8 cellular contexts compared by ENCODE assay signal in the genomic region with DNA sequence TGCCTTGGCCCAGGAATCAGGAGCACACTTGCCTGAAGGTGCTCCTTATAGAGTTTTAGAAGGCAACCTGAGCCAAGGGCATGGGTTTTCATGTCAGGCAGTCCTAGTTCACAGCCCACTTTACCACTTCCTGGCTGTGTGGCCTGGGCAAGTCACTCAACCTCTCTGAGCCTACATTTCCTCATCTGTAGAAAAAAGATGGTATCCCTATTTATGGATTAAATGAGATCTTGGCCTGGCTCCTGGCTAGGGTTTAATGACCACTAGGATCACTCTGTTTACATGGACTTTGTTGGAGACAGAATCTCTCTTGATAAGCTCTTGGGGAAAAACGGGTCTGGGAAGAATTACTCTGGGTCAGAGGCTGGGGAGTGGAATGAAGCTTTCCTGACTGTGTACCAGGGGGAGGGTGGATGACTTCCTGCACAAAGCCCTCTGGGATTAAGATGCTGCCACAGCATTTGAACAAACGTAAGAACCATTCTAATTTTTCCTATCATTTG. TPM values are rescaled to one million over a fixed set of nuclear protein-coding genes. Genes with fewer than 3 reads are reported as not detected.
DNase-seq lines count a peak whose midpoint lies in the region; ATAC-seq and TF ChIP-seq lines count a peak whose summit lies in the region.

No MANE protein-coding gene starts in this region.

- H3K27me3 Mint-ChIP-seq in activated T-cell treated with anti-CD3 and anti-CD28 coated beads, Interleukin-2, amount 50 U/mL, for 24 hours: no peaks in the 10 kb centered on the region
- peaks cover 24% of the 10 kb centered on the region for H3K27me3 Mint-ChIP-seq in glutamatergic neuron (ENCODE audit: unreplicated experiment)

- WGBS in adipose tissue, 3 donors: 39 to 47% (median 41%) methylated on average over 2 of the region's 2 CpGs

- no peaks in the 10 kb centered on the region for H3K36me3 ChIP-seq in left lung
- H3K36me3 ChIP-seq in thoracic aorta: no peaks in the 10 kb centered on the region

- TF ChIP-seq CTCF in left lung (IDR thresholded peaks at IDR 0.05) (no peak), thoracic aorta (IDR thresholded peaks at IDR 0.05) (no peak), glutamatergic neuron (IDR thresholded peaks at IDR 0.05; ENCODE audit: partially characterized antibody, unreplicated experiment) (no peak)

- H3K4me1 Mint-ChIP-seq in activated T-cell treated with anti-CD3 and anti-CD28 coated beads, Interleukin-2, amount 50 U/mL, for 24 hours (ENCODE audit: low read depth): peaks cover 88% of the 10 kb centered on the region
- H3K4me1 Mint-ChIP-seq in glutamatergic neuron (ENCODE audit: low read depth, unreplicated experiment): peaks cover 12% of the 10 kb centered on the region

- peak overlapping the region in 1 of 2 donors; percentile 77 for H3K4me3 ChIP-seq in left lung
- H3K4me3 ChIP-seq in thoracic aorta: peak overlapping the region; percentile 91

- intact Hi-C loops in left lung (cut with DNase I): no loop called here

- H3K9me3 ChIP-seq in left lung: no peaks in the 10 kb centered on the region
- no peaks in the 10 kb centered on the region for H3K9me3 ChIP-seq in thoracic aorta

- H3K27ac ChIP-seq in adipose tissue (ENCODE audit: low read depth, low read length) (peak overlapping the region; percentile 61), left lung (peak overlapping the region; percentile 87 to 93), thoracic aorta (peak overlapping the region; percentile 92 to 93)

- DNase-seq in activated T-cell treated with anti-CD3 and anti-CD28 coated beads, Interleukin-2, amount 50 U/mL, for 24 hours: no peak
- DNase-seq in activated T-cell treated with anti-CD3 and anti-CD28 coated beads for 4 hours: no peak
- DNase-seq in left lung: no peak
- DNase-seq in thoracic aorta (ENCODE audit: low spot score): no peak
- DNase-seq in glutamatergic neuron: no peak
- DNase-seq in NCI-H748 (lab: John Stamatoyannopoulos, UW; ENCODE audit: unreplicated experiment): no peak
- no peak for DNase-seq in NCI-H446 (lab: John Stamatoyannopoulos, UW)

- ATAC-seq in left lung: no peak
- ATAC-seq in thoracic aorta (ENCODE audit: insufficient number of reproducible peaks, low FRiP score, low read depth): no peak

- H3K4me3 Mint-ChIP-seq in activated T-cell treated with anti-CD3 and anti-CD28 coated beads, Interleukin-2, amount 50 U/mL, for 24 hours: peak overlapping the region; percentile 95
- no peak overlapping the region for H3K4me3 Mint-ChIP-seq in glutamatergic neuron (ENCODE audit: unreplicated experiment)

- H3K4me1 ChIP-seq in left lung: peaks cover 30 to 51% of the 10 kb centered on the region in 2 donors
- H3K4me1 ChIP-seq in thoracic aorta (ENCODE audit: control insufficient read depth in 1 of 2, low read depth in 2 of 2): peaks cover 29 to 47% of the 10 kb centered on the region in 2 donors

- H3K9me3 Mint-ChIP-seq in activated T-cell treated with anti-CD3 and anti-CD28 coated beads, Interleukin-2, amount 50 U/mL, for 24 hours: no peaks in the 10 kb centered on the region
- H3K9me3 Mint-ChIP-seq in glutamatergic neuron (ENCODE audit: unreplicated experiment): no peaks in the 10 kb centered on the region

- H3K27me3 ChIP-seq in left lung: no peaks in the 10 kb centered on the region
- no peaks in the 10 kb centered on the region for H3K27me3 ChIP-seq in thoracic aorta (replicated peaks; ENCODE audit: insufficient read depth)

- peaks cover 11% of the 10 kb centered on the region for H3K36me3 Mint-ChIP-seq in activated T-cell treated with anti-CD3 and anti-CD28 coated beads, Interleukin-2, amount 50 U/mL, for 24 hours (ENCODE audit: low read depth)
- no peaks in the 10 kb centered on the region for H3K36me3 Mint-ChIP-seq in glutamatergic neuron (ENCODE audit: unreplicated experiment)

- peak overlapping the region; percentile 93 for H3K27ac Mint-ChIP-seq in activated T-cell treated with anti-CD3 and anti-CD28 coated beads, Interleukin-2, amount 50 U/mL, for 24 hours
- no peak overlapping the region for H3K27ac Mint-ChIP-seq in glutamatergic neuron (ENCODE audit: unreplicated experiment)

RNA-seq across cellular contexts. Expression of a gene that starts 2.3 kb away (rescaled TPM):
- 1,000 to 10,000 TPM in 2 of 3 donors, 100 to 1,000 TPM in 1; 558 to 7,150 (median 3,647) TPM for polyA plus RNA-seq in adipose tissue
- total RNA-seq in left lung: 100 to 1,000 TPM; 239 to 425 TPM
- 100 to 1,000 TPM; 107 to 185 TPM for total RNA-seq in thoracic aorta
- not detected for total RNA-seq in glutamatergic neuron (ENCODE audit: unreplicated experiment)

RNA-seq across cellular contexts. Expression of a gene that starts 14.9 kb away (rescaled TPM):
- 1,000 to 10,000 TPM in 2 of 3 donors, 100 to 1,000 TPM in 1; 256 to 2,506 (median 1,432) TPM for polyA plus RNA-seq in adipose tissue
- total RNA-seq in left lung (100 to 1,000 TPM; 103 to 262 TPM), thoracic aorta (100 to 1,000 TPM; 106 to 214 TPM), glutamatergic neuron (ENCODE audit: unreplicated experiment) (not detected)

RNA-seq across cellular contexts. Expression of a gene that starts 21.3 kb away (rescaled TPM):
- polyA plus RNA-seq in adipose tissue: 1 to 10 TPM in 2 of 3 donors, under 1 TPM in 1; 0.91 to 2.7 (median 1.8) TPM
- total RNA-seq in left lung: not detected
- not detected for total RNA-seq in thoracic aorta
- not detected for total RNA-seq in glutamatergic neuron (ENCODE audit: unreplicated experiment)

RNA-seq across cellular contexts. Expression of a gene that starts 21.8 kb away (rescaled TPM):
- polyA plus RNA-seq in adipose tissue: 1,000 to 10,000 TPM in 1 of 3 donors, 100 to 1,000 TPM in 2; 108 to 1,265 (median 551) TPM
- total RNA-seq in left lung (10 to 100 TPM in 1 of 2 donors, 1 to 10 TPM in 1; 8.4 to 32.5 TPM), thoracic aorta (10 to 100 TPM; 23.2 to 53.6 TPM), glutamatergic neuron (ENCODE audit: unreplicated experiment) (not detected)

RNA-seq across cellular contexts. Expression of a gene that starts 27.8 kb away (rescaled TPM):
- 1,000 to 10,000 TPM in 2 of 3 donors, 100 to 1,000 TPM in 1; 259 to 2,112 (median 1,254) TPM for polyA plus RNA-seq in adipose tissue
- total RNA-seq in left lung (10 to 100 TPM in 1 of 2 donors, 1 to 10 TPM in 1; 3.1 to 24.1 TPM), thoracic aorta (100 to 1,000 TPM in 1 of 2 donors, 1 to 10 TPM in 1; 6.5 to 168 TPM), glutamatergic neuron (ENCODE audit: unreplicated experiment) (not detected)

Comparison
In these comparisons a context has a peak if more than half of its experiments do, and no peak if none do; other contexts are left out.
1. RNA of a gene that starts 2.3 kb away (total RNA-seq): 239 to 425 TPM in left lung and 107 to 185 TPM in thoracic aorta; not detected in glutamatergic neuron (single experiment); every median in the first group is over 10 times any median in the second.
2. RNA of a gene that starts 14.9 kb away (total RNA-seq): 103 to 262 TPM in left lung and 106 to 214 TPM in thoracic aorta; not detected in glutamatergic neuron (single experiment); every median in the first group is over 100 times any median in the second.
3. Peak in every context shown above with its lines, with median percentiles within 50 percentile points of each other: H3K27ac ChIP-seq.